ENCODE assay signal across 22 cellular contexts in the genomic region with DNA sequence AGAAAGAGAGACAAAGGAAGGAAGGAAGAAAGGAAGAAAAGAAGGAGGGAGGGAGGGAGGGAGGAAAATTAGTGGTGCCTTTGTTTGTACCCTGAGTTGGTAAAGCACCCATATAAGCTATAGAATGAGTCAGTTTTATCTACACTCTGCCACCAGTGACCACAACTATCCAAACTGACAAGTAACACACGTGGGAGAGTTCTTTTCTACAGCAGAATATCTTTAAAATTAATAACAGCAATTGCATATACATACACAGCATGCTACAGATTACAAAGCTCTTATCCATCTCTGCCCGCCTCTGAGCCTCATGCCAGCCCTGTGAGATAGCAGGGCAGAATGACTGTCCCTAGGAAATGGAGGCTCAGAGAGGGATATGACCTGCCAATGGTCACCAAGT. TPM values are rescaled to one million over a fixed set of nuclear protein-coding genes. Genes with fewer than 3 reads are reported as not detected.
DNase-seq lines count a peak whose midpoint lies in the region; ATAC-seq, FAIRE-seq and TF ChIP-seq lines count a peak whose summit lies in the region.
"Had no signal": no experiment of that assay in that cellular context is flagged by ENCODE, and none has a peak within 500 bp of the region (broad histone marks: within the 10 kb centered on the region; RNA-seq: fewer than 3 reads in every experiment).

No MANE protein-coding gene starts in this region.

- no peaks in the 10 kb centered on the region for H3K9me3 ChIP-seq in PC-3 (ENCODE audit: low read length)
- H3K9me3 ChIP-seq in CD4-positive, alpha-beta T cell (ENCODE audit: control insufficient read depth, low read length): no peaks in the 10 kb centered on the region
- H3K9me3 ChIP-seq: Caco-2, SJSA1 had no signal

- WGBS in lower leg skin, 2 donors: 73 to 76% methylated on average over 2 of the region's 2 CpGs

- no peaks in the 10 kb centered on the region for H3K79me2 ChIP-seq in PC-3 (ENCODE audit: low read length)

- no peak overlapping the region for H3K4me2 ChIP-seq in PC-3 (ENCODE audit: low read length)
- H3K4me2 ChIP-seq: KMS-11 had no signal

- peak; percentile 43 for TF ChIP-seq POLR2A in erythroblast (IDR thresholded peaks at IDR 0.05; ENCODE audit: low read length)
- TF ChIP-seq POLR2A in lower leg skin (IDR thresholded peaks at IDR 0.05): no peak

- no peak overlapping the region for H3K4me3 ChIP-seq in PC-3 (ENCODE audit: low read length)
- H3K4me3 ChIP-seq in lower leg skin (ENCODE audit: low read depth, poor library complexity, severe bottlenecking): no peak overlapping the region
- H3K4me3 ChIP-seq: SJSA1 had no signal

- H3K4me1 Mint-ChIP-seq in activated naive CD8-positive, alpha-beta T cell treated with anti-CD3 and anti-CD28 coated beads, Interleukin-2, amount 50 U/mL, for 24 hours: no peaks in the 10 kb centered on the region
- no peaks in the 10 kb centered on the region for H3K4me1 Mint-ChIP-seq in activated naive CD8-positive, alpha-beta T cell treated with anti-CD3 and anti-CD28 coated beads for 36 hours
- H3K4me1 Mint-ChIP-seq in CD4-positive, alpha-beta T cell (ENCODE audit: low read depth): no peaks in the 10 kb centered on the region
- H3K4me1 Mint-ChIP-seq in type B pancreatic cell (ENCODE audit: unreplicated experiment): peaks cover 24% of the 10 kb centered on the region
- H3K4me1 Mint-ChIP-seq: B cell; CD4-positive, CD25-positive, alpha-beta regulatory T cell had no signal

- intact Hi-C loops in PC-3 (cut with micrococcal nuclease) (no loop called here), lower leg skin (cut with DNase I; ENCODE audit: low total_unique reads) (no loop called here)
- intact Hi-C loops in CD4-positive, alpha-beta T cell (cut with DNase I, micrococcal nuclease): no loop called here

- H3K9me3 Mint-ChIP-seq in activated naive CD8-positive, alpha-beta T cell treated with anti-CD3 and anti-CD28 coated beads, Interleukin-2, amount 50 U/mL, for 24 hours: no peaks in the 10 kb centered on the region
- no peaks in the 10 kb centered on the region for H3K9me3 Mint-ChIP-seq in activated naive CD8-positive, alpha-beta T cell treated with anti-CD3 and anti-CD28 coated beads for 36 hours
- H3K9me3 Mint-ChIP-seq in CD4-positive, alpha-beta T cell: no peaks in the 10 kb centered on the region
- peaks cover 4% of the 10 kb centered on the region for H3K9me3 Mint-ChIP-seq in type B pancreatic cell

- no peak overlapping the region for H3K4me3 Mint-ChIP-seq in activated naive CD8-positive, alpha-beta T cell treated with anti-CD3 and anti-CD28 coated beads, Interleukin-2, amount 50 U/mL, for 24 hours
- H3K4me3 Mint-ChIP-seq in activated naive CD8-positive, alpha-beta T cell treated with anti-CD3 and anti-CD28 coated beads for 36 hours: no peak overlapping the region
- no peak overlapping the region for H3K4me3 Mint-ChIP-seq in CD4-positive, alpha-beta T cell
- no peak overlapping the region for H3K4me3 Mint-ChIP-seq in type B pancreatic cell
- H3K4me3 Mint-ChIP-seq: B cell; CD4-positive, CD25-positive, alpha-beta regulatory T cell had no signal

- H3K27me3 Mint-ChIP-seq in activated naive CD8-positive, alpha-beta T cell treated with anti-CD3 and anti-CD28 coated beads, Interleukin-2, amount 50 U/mL, for 24 hours: no peaks in the 10 kb centered on the region
- H3K27me3 Mint-ChIP-seq in activated naive CD8-positive, alpha-beta T cell treated with anti-CD3 and anti-CD28 coated beads for 36 hours: peaks cover 2% of the 10 kb centered on the region
- H3K27me3 Mint-ChIP-seq in CD4-positive, alpha-beta T cell: no peaks in the 10 kb centered on the region
- peaks cover 13% of the 10 kb centered on the region for H3K27me3 Mint-ChIP-seq in type B pancreatic cell

- peak; percentile 33 for ATAC-seq in activated naive CD8-positive, alpha-beta T cell treated with anti-CD3 and anti-CD28 coated beads, Interleukin-2, amount 50 U/mL, for 24 hours
- no peak; the same call in 1 of the 2 replicates for ATAC-seq in PC-3
- ATAC-seq in CD4-positive, alpha-beta T cell (ENCODE audit: poor library complexity): no peak
- ATAC-seq: HepG2 had no signal

- no peaks in the 10 kb centered on the region for H4K20me1 ChIP-seq in PC-3 (ENCODE audit: low read length)

- no peak for DNase-seq in activated naive CD8-positive, alpha-beta T cell treated with anti-CD3 and anti-CD28 coated beads, Interleukin-2, amount 50 U/mL, for 24 hours
- DNase-seq in activated naive CD8-positive, alpha-beta T cell treated with anti-CD3 and anti-CD28 coated beads for 36 hours: no peak
- DNase-seq in RCC 7860 (ENCODE audit: low spot score) (peak; percentile 25), erythroblast (lab: John Stamatoyannopoulos, UW) (peak; percentile 43 to 75), PC-3 (no peak), lower leg skin (ENCODE audit: low spot score in 2 of 2) (no peak), type B pancreatic cell (ENCODE audit: extremely low spot score, unreplicated experiment) (no peak)
- no peak for DNase-seq in CD4-positive, alpha-beta T cell
- DNase-seq: Caco-2; CD4-positive, CD25-positive, alpha-beta regulatory T cell; GOT3; NCI-H1417 treated with DMSO at 0.1 percent for 48 hours; NCI-H187 treated with DMSO at 0.1 percent for 48 hours; NCI-H345; NCI-H526 had no signal

- peaks cover 6% of the 10 kb centered on the region; the same call in 1 of the 2 replicates for H3K4me1 ChIP-seq in PC-3 (ENCODE audit: insufficient read depth, low read length)

- H3K36me3 ChIP-seq in PC-3 (ENCODE audit: low read depth, low read length): no peaks in the 10 kb centered on the region
- H3K36me3 ChIP-seq: SJSA1 had no signal

- no TSS peak for BruUV-seq in PC-3 (replicated peaks; lab: Mats Ljungman, UMichigan)

- no peaks in the 10 kb centered on the region for H3K36me3 Mint-ChIP-seq in activated naive CD8-positive, alpha-beta T cell treated with anti-CD3 and anti-CD28 coated beads, Interleukin-2, amount 50 U/mL, for 24 hours (ENCODE audit: low read depth)
- no peaks in the 10 kb centered on the region for H3K36me3 Mint-ChIP-seq in activated naive CD8-positive, alpha-beta T cell treated with anti-CD3 and anti-CD28 coated beads for 36 hours
- H3K36me3 Mint-ChIP-seq in CD4-positive, alpha-beta T cell (ENCODE audit: low read depth): no peaks in the 10 kb centered on the region
- no peaks in the 10 kb centered on the region for H3K36me3 Mint-ChIP-seq in type B pancreatic cell
- H3K36me3 Mint-ChIP-seq: CD4-positive, CD25-positive, alpha-beta regulatory T cell had no signal

- H3K9me2 ChIP-seq in PC-3 (replicated peaks; ENCODE audit: low read length): no peaks in the 10 kb centered on the region

- FAIRE-seq in RCC 7860 (lab: Jason Lieb, UNC): no peak
- FAIRE-seq: GM12891, GM19239, HepG2 had no signal

- H3F3A ChIP-seq in PC-3 (ENCODE audit: low read length, unreplicated experiment): no peaks in the 10 kb centered on the region

- H3K27ac ChIP-seq in PC-3 (ENCODE audit: low read length): no peak overlapping the region
- no peak overlapping the region for H3K27ac ChIP-seq in CD4-positive, alpha-beta T cell (ENCODE audit: low read depth, low read length)
- H3K27ac ChIP-seq: 22Rv1, KMS-11, SJSA1 had no signal

- TF ChIP-seq CTCF in PC-3 (conservative IDR thresholded peaks at IDR 0.05; ENCODE audit: low read depth, low read length): no peak
- TF ChIP-seq CTCF in CD4-positive, alpha-beta T cell (IDR thresholded peaks at IDR 0.05): no peak
- TF ChIP-seq CTCF in lower leg skin (IDR thresholded peaks at IDR 0.05): no peak
- TF ChIP-seq CTCF in type B pancreatic cell (conservative IDR thresholded peaks at IDR 0.05): no peak

- H3K27me3 ChIP-seq in PC-3 (ENCODE audit: low read length): no peaks in the 10 kb centered on the region
- H3K27me3 ChIP-seq in CD4-positive, alpha-beta T cell (ENCODE audit: control insufficient read depth, insufficient read depth, low read length): no peaks in the 10 kb centered on the region
- H3K27me3 ChIP-seq: SJSA1 had no signal

- H3K9ac ChIP-seq in PC-3 (ENCODE audit: low read length): no peak overlapping the region
- H3K9ac ChIP-seq: KMS-11 had no signal

- H2AFZ ChIP-seq in PC-3 (ENCODE audit: low read length): no peak overlapping the region

- no peak overlapping the region for H3K27ac Mint-ChIP-seq in activated naive CD8-positive, alpha-beta T cell treated with anti-CD3 and anti-CD28 coated beads, Interleukin-2, amount 50 U/mL, for 24 hours
- no peak overlapping the region for H3K27ac Mint-ChIP-seq in activated naive CD8-positive, alpha-beta T cell treated with anti-CD3 and anti-CD28 coated beads for 36 hours
- H3K27ac Mint-ChIP-seq in CD4-positive, alpha-beta T cell: no peak overlapping the region
- H3K27ac Mint-ChIP-seq in type B pancreatic cell: no peak overlapping the region
- H3K27ac Mint-ChIP-seq: B cell had no signal

- POLR2A ChIA-PET in PC-3 (lab: Charles Lee; ENCODE audit: unreplicated experiment): no interaction called here
- POLR2A ChIA-PET in CD4-positive, alpha-beta T cell (lab: Charles Lee): no interaction called here

- CTCF ChIA-PET in PC-3 (lab: Charles Lee): no interaction called here
- CTCF ChIA-PET in CD4-positive, alpha-beta T cell (lab: Charles Lee): interaction anchor here (1.4 kb wide), 1 partner anchor 11 kb away, joined by 4 read pairs; no protein-coding TSS in a partner anchor

RNA-seq across cellular contexts. Expression of a gene that starts 20.3 kb away (rescaled TPM):
- total RNA-seq in activated naive CD8-positive, alpha-beta T cell treated with anti-CD3 and anti-CD28 coated beads for 36 hours: not detected
- total RNA-seq in PC-3 (2014; rRNA removed) (0.35 TPM in 1 of 2 replicates, not detected in the other), lower leg skin (under 1 TPM in 3 of 4 donors, not detected in 1; 0.23 to 0.47 (median 0.46) TPM), type B pancreatic cell (ENCODE audit: low replicate concordance) (not detected in 2 replicates)
- total RNA-seq in CD4-positive, alpha-beta T cell: not detected
- total RNA-seq: B cell, Caco-2, HepG2, SJSA1 had no signal

Comparison
In these comparisons a context has a peak if more than half of its experiments do, and no peak if none do; other contexts are left out.
1. DNase-seq: peak in RCC 7860 (single experiment) and erythroblast (2 of 2); none in activated naive CD8-positive, alpha-beta T cell treated with anti-CD3 and anti-CD28 coated beads, Interleukin-2, amount 50 U/mL, for 24 hours (single experiment), activated naive CD8-positive, alpha-beta T cell treated with anti-CD3 and anti-CD28 coated beads for 36 hours (single experiment), PC-3 (single experiment), CD4-positive, alpha-beta T cell (0 of 10), lower leg skin (0 of 2) and type B pancreatic cell (single experiment).